In genomic region chr9:126561582-126561981, GRCh38 we compare ENCODE assay signal across 1 cellular context.
TF ChIP-seq lines count a peak whose summit lies in the region.

No MANE protein-coding gene starts in this region.

TF ChIP-seq in GM23338, 12 proteins besides CTCF, POLR2A, EP300 and RAD21 (continued from another document):
- TF ChIP-seq JUNB (IDR thresholded peaks at IDR 0.05; ENCODE audit: unreplicated experiment) (no peak), EZH2phosphoT487 (IDR thresholded peaks at IDR 0.05; ENCODE audit: unreplicated experiment) (no peak), REST (IDR thresholded peaks at IDR 0.05; ENCODE audit: unreplicated experiment) (no peak)
